In the genomic region with DNA sequence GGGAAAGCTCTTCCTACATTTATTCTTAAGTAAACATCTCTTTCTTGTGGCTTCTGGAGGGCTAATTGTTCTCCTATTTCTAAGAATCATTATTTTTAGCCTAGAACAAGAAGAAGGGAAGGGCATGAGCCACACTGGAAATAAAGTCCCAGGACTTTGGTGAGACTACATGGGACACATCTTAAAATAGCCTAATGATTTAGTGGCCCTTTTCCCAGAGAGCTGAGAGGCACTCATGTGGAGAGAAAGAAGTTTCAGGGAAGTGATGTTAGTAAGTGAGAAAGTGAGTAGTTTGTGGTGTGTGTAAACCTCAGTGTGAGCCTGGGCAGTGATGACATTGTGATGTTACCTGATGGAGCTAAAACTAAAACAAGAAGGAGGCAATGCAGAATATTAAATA, we compare ENCODE assay signal across 15 cellular contexts. TPM values are rescaled to one million over a fixed set of nuclear protein-coding genes. Genes with fewer than 3 reads are reported as not detected.
DNase-seq lines count a peak whose midpoint lies in the region; ATAC-seq and TF ChIP-seq lines count a peak whose summit lies in the region.
"Had no signal": no experiment of that assay in that cellular context is flagged by ENCODE, and none has a peak within 500 bp of the region (broad histone marks: within the 10 kb centered on the region; RNA-seq: fewer than 3 reads in every experiment).

No MANE protein-coding gene starts in this region.

- no peak for TF ChIP-seq CTCF in spleen (IDR thresholded peaks at IDR 0.05 in 8 of 11, conservative IDR thresholded peaks at IDR 0.05 in 3 of 11)

- intact Hi-C loops in activated naive CD4-positive, alpha-beta T cell treated with anti-CD3 and anti-CD28 coated beads for 36 hours (cut with micrococcal nuclease): no loop called here
- intact Hi-C loops in spleen (cut with DNase I; ENCODE audit: low total_unique reads): loop anchor here (10.0 kb wide), 2 partner anchors 377 to 1337 kb away; no protein-coding TSS in a partner anchor

- H3K27ac Mint-ChIP-seq in activated naive CD4-positive, alpha-beta T cell treated with anti-CD3 and anti-CD28 coated beads for 36 hours: peak overlapping the region; percentile 68
- H3K27ac Mint-ChIP-seq in IgD-negative memory B cell: peak overlapping the region in 2 of 3 donors; percentile 86 to 92

- peaks cover 20 to 75% (median 58%) of the 10 kb centered on the region in 6 donors for H3K4me1 ChIP-seq in spleen
- 0 out of 2 replicates have a peak, but pooled peaks cover 4% of the 10 kb centered on the region for H3K4me1 ChIP-seq in SJCRH30
- H3K4me1 ChIP-seq: gastroesophageal sphincter had no signal

- H3K9me3 Mint-ChIP-seq in activated naive CD4-positive, alpha-beta T cell treated with anti-CD3 and anti-CD28 coated beads for 36 hours: no peaks in the 10 kb centered on the region
- no peaks in the 10 kb centered on the region for H3K9me3 Mint-ChIP-seq in IgD-negative memory B cell

- H3K4me1 Mint-ChIP-seq in activated naive CD4-positive, alpha-beta T cell treated with anti-CD3 and anti-CD28 coated beads for 36 hours (ENCODE audit: low read depth): peaks cover 63% of the 10 kb centered on the region
- peaks cover 31 to 55% (median 32%) of the 10 kb centered on the region in 3 donors for H3K4me1 Mint-ChIP-seq in IgD-negative memory B cell

- DNase-seq in activated naive CD4-positive, alpha-beta T cell treated with anti-CD3 and anti-CD28 coated beads for 36 hours: peak; percentile 43
- DNase-seq in activated naive CD4-positive, alpha-beta T cell treated with anti-CD3 and anti-CD28 coated beads, Interleukin-2, amount 50 U/mL, for 16 hours: no peak
- DNase-seq in astrocyte of the hippocampus (ENCODE audit: low read depth, low spot score) (peak; percentile 20), spleen (no peak), UCSD-AML1 (lab: John Stamatoyannopoulos, UW; ENCODE audit: unreplicated experiment) (no peak), left lobe of liver (ENCODE audit: low spot score) (no peak), SJCRH30 (no peak)
- DNase-seq: anterior cingulate cortex; effector CD8-positive, alpha-beta T cell; left ventricle myocardium inferior; NCI-H1092; stimulated activated naive CD4-positive, alpha-beta T cell had no signal

- H3K4me3 ChIP-seq in spleen (no peak overlapping the region), SJCRH30 (no peak overlapping the region)
- H3K4me3 ChIP-seq: gastroesophageal sphincter, left ventricle myocardium inferior, SK-N-MC had no signal

- no peaks in the 10 kb centered on the region for H3K27me3 Mint-ChIP-seq in activated naive CD4-positive, alpha-beta T cell treated with anti-CD3 and anti-CD28 coated beads for 36 hours (ENCODE audit: low read depth)
- no peaks in the 10 kb centered on the region for H3K27me3 Mint-ChIP-seq in IgD-negative memory B cell

- no peaks in the 10 kb centered on the region for H3K9me3 ChIP-seq in spleen
- H3K9me3 ChIP-seq in SJCRH30 (replicated peaks): no peaks in the 10 kb centered on the region
- H3K9me3 ChIP-seq: gastroesophageal sphincter, left ventricle myocardium inferior had no signal

- H3K36me3 ChIP-seq in spleen (peaks cover 0 to 48% (median 27%) of the 10 kb centered on the region in 6 donors), SJCRH30 (peaks cover 4% of the 10 kb centered on the region)
- H3K36me3 ChIP-seq: gastroesophageal sphincter, left ventricle myocardium inferior had no signal

- no peak overlapping the region for H3K4me3 Mint-ChIP-seq in activated naive CD4-positive, alpha-beta T cell treated with anti-CD3 and anti-CD28 coated beads for 36 hours
- H3K4me3 Mint-ChIP-seq in IgD-negative memory B cell: peak overlapping the region in 2 of 4 donors; percentile 47 to 51

- H3K27me3 ChIP-seq in spleen (replicated peaks in 1 of 7) (no peaks in the 10 kb centered on the region), SJCRH30 (no peaks in the 10 kb centered on the region)
- H3K27me3 ChIP-seq: gastroesophageal sphincter had no signal

- H3K36me3 Mint-ChIP-seq in activated naive CD4-positive, alpha-beta T cell treated with anti-CD3 and anti-CD28 coated beads for 36 hours (ENCODE audit: low read depth): peaks cover 44% of the 10 kb centered on the region
- peaks cover 23% of the 10 kb centered on the region for H3K36me3 Mint-ChIP-seq in IgD-negative memory B cell

- no peak for TF ChIP-seq POLR2A in spleen (IDR thresholded peaks at IDR 0.05)

- CTCF ChIA-PET in activated naive CD4-positive, alpha-beta T cell treated with anti-CD3 and anti-CD28 coated beads for 36 hours (lab: Charles Lee): interaction anchor here (0.7 to 1.8 kb wide), 4 partner anchors 13 to 367 kb away, joined by 3 read pairs; no protein-coding TSS in a partner anchor

- peak overlapping the region in 5 of 8 donors; percentile 24 to 46 (median 37) for H3K27ac ChIP-seq in spleen
- H3K27ac ChIP-seq in SJCRH30: no peak overlapping the region
- H3K27ac ChIP-seq: gastroesophageal sphincter, left ventricle myocardium inferior, SK-N-MC had no signal

- ATAC-seq in left lobe of liver: no peak
- ATAC-seq: gastroesophageal sphincter had no signal

RNA-seq across cellular contexts. Expression of gene ITGA4, which starts 14.6 kb away (rescaled TPM):
- total RNA-seq in activated naive CD4-positive, alpha-beta T cell treated with anti-CD3 and anti-CD28 coated beads for 36 hours: 10 to 100 TPM; 26.6 to 27.8 TPM
- polyA plus RNA-seq in IgD-negative memory B cell (129 TPM), spleen (10 to 100 TPM; 13.3 to 17.8 (median 17.3) TPM)
- total RNA-seq in spleen (100 to 1,000 TPM; 136 to 207 (median 156) TPM), left lobe of liver (2.3 TPM)
- total RNA-seq in SJCRH30 (2014; rRNA removed; shearing (Covaris generic)): 22.1 and 22.7 TPM in 2 replicates

Comparison
In these comparisons a context has a peak if more than half of its experiments do, and no peak if none do; other contexts are left out.
1. DNase-seq: peak in activated naive CD4-positive, alpha-beta T cell treated with anti-CD3 and anti-CD28 coated beads for 36 hours (single experiment) and astrocyte of the hippocampus (single experiment); none in activated naive CD4-positive, alpha-beta T cell treated with anti-CD3 and anti-CD28 coated beads, Interleukin-2, amount 50 U/mL, for 16 hours (single experiment), spleen (single experiment), UCSD-AML1 (single experiment), left lobe of liver (single experiment) and SJCRH30 (0 of 2).